17 cellular contexts compared by ENCODE assay signal in the genomic region with DNA sequence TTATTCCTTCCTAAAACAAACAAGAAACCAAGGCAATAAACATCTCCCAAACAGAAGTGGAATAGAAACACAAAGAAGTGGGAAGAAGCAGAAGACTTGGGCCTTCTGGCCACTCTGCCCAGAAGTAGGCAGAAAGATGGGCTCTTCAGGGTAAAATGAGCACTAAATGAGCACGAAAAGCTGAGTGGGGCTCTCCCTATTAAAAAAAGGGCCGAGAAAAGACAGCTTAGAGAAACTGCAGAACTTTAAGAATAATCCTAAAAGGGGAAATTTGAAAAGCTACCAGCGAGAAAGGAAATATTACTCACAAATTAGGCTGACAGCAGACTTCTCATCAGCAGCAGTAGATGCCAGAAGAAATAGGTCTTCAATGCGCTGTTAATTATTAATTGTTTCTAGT.
DNase-seq lines count a peak whose midpoint lies in the region; ATAC-seq and TF ChIP-seq lines count a peak whose summit lies in the region.
"Had no signal": no experiment of that assay in that cellular context is flagged by ENCODE, and none has a peak within 500 bp of the region (broad histone marks: within the 10 kb centered on the region; RNA-seq: fewer than 3 reads in every experiment).

No MANE protein-coding gene starts in this region.

- peak; percentile 44 for DNase-seq in activated naive CD4-positive, alpha-beta T cell treated with anti-CD3 and anti-CD28 coated beads for 36 hours
- DNase-seq in activated naive CD4-positive, alpha-beta T cell treated with anti-CD3 and anti-CD28 coated beads, Interleukin-2, amount 50 U/mL, for 16 hours: no peak
- DNase-seq in Karpas-422 (no peak), naive B cell (no peak), PC-3 (no peak), NCI-H524 (lab: John Stamatoyannopoulos, UW) (no peak), GM13977 (ENCODE audit: low spot score) (no peak)
- DNase-seq: CD8-positive, alpha-beta memory T cell; DMS 273 treated with DMSO at 0.1 percent for 48 hours; NCI-H146; NCI-H345; NCI-H748 treated with DMSO at 0.1 percent for 48 hours had no signal

- H3K4me3 ChIP-seq in Karpas-422 (ENCODE audit: low read length) (no peak overlapping the region), PC-3 (ENCODE audit: low read length) (no peak overlapping the region)
- H3K4me3 ChIP-seq: K562, SK-N-MC had no signal

- H3K9me3 ChIP-seq in Karpas-422 (ENCODE audit: low read length) (no peaks in the 10 kb centered on the region), PC-3 (ENCODE audit: low read length) (no peaks in the 10 kb centered on the region)

- in situ Hi-C loops in GM13977 (cut with MboI; ENCODE audit: low pct_unique_long_range_greater_than_20kb, low sequenced_read_pairs, unreplicated experiment): no loop called here

- peaks cover 16% of the 10 kb centered on the region for H3K36me3 Mint-ChIP-seq in activated naive CD4-positive, alpha-beta T cell treated with anti-CD3 and anti-CD28 coated beads for 36 hours (ENCODE audit: low read depth)
- peaks cover 4 to 14% of the 10 kb centered on the region in 2 donors for H3K36me3 Mint-ChIP-seq in naive B cell

- peaks cover 4% of the 10 kb centered on the region; the same call in 1 of the 2 replicates for H3K36me3 ChIP-seq in Karpas-422 (ENCODE audit: insufficient read depth, low read length)
- H3K36me3 ChIP-seq in PC-3 (ENCODE audit: low read depth, low read length): peaks cover 5% of the 10 kb centered on the region; the same call in 1 of the 2 replicates

- no peaks in the 10 kb centered on the region for H3K27me3 Mint-ChIP-seq in activated naive CD4-positive, alpha-beta T cell treated with anti-CD3 and anti-CD28 coated beads for 36 hours (ENCODE audit: low read depth)
- H3K27me3 Mint-ChIP-seq in naive B cell: no peaks in the 10 kb centered on the region
- H3K27me3 Mint-ChIP-seq: CD8-positive, alpha-beta memory T cell had no signal

- H2AFZ ChIP-seq in Karpas-422 (ENCODE audit: low read length) (no peak overlapping the region), PC-3 (ENCODE audit: low read length) (no peak overlapping the region)

- no TSS peak for BruUV-seq in PC-3 (replicated peaks; lab: Mats Ljungman, UMichigan)

- H3K27ac ChIP-seq in Karpas-422 (ENCODE audit: low read length): peak overlapping the region; percentile 88
- H3K27ac ChIP-seq in PC-3 (ENCODE audit: low read length): no peak overlapping the region
- H3K27ac ChIP-seq: SK-N-MC had no signal

- no peak overlapping the region for H3K4me2 ChIP-seq in Karpas-422 (ENCODE audit: low read depth, low read length, poor library complexity, severe bottlenecking)
- H3K4me2 ChIP-seq in PC-3 (ENCODE audit: low read length): no peak overlapping the region

- H3K9ac ChIP-seq in Karpas-422 (ENCODE audit: low read length) (no peak overlapping the region), PC-3 (ENCODE audit: low read length) (no peak overlapping the region)

- no peaks in the 10 kb centered on the region for H3F3A ChIP-seq in PC-3 (ENCODE audit: low read length, unreplicated experiment)

- no peaks in the 10 kb centered on the region for H3K9me2 ChIP-seq in Karpas-422 (replicated peaks; ENCODE audit: insufficient read depth, low read length)
- no peaks in the 10 kb centered on the region for H3K9me2 ChIP-seq in PC-3 (replicated peaks; ENCODE audit: low read length)

- intact Hi-C loops in activated naive CD4-positive, alpha-beta T cell treated with anti-CD3 and anti-CD28 coated beads for 36 hours (cut with micrococcal nuclease): loop anchor here (1.0 to 10.0 kb wide), 3 partner anchors 15 to 552 kb away; a partner anchor contains a TSS
- intact Hi-C loops in PC-3 (cut with micrococcal nuclease): no loop called here

- TF ChIP-seq CTCF in PC-3 (conservative IDR thresholded peaks at IDR 0.05; ENCODE audit: low read depth, low read length) (no peak), GM13977 (IDR thresholded peaks at IDR 0.05; ENCODE audit: extremely low read depth, insufficient read depth, missing control alignments) (no peak)

- H4K20me1 ChIP-seq in Karpas-422 (ENCODE audit: insufficient read depth, low read depth, low read length): no peaks in the 10 kb centered on the region
- H4K20me1 ChIP-seq in PC-3 (ENCODE audit: low read length): no peaks in the 10 kb centered on the region

- H3K27ac Mint-ChIP-seq in activated naive CD4-positive, alpha-beta T cell treated with anti-CD3 and anti-CD28 coated beads for 36 hours: peak overlapping the region; percentile 10
- peak overlapping the region in 5 of 6 donors; percentile 78 to 95 (median 81) for H3K27ac Mint-ChIP-seq in naive B cell

- H3K4me1 Mint-ChIP-seq in activated naive CD4-positive, alpha-beta T cell treated with anti-CD3 and anti-CD28 coated beads for 36 hours (ENCODE audit: low read depth): peaks cover 31% of the 10 kb centered on the region
- H3K4me1 Mint-ChIP-seq in naive B cell: peaks cover 39 to 65% (median 60%) of the 10 kb centered on the region in 3 donors

- POLR2A ChIA-PET in PC-3 (lab: Charles Lee; ENCODE audit: unreplicated experiment): no interaction called here

- no peak overlapping the region for H3K4me3 Mint-ChIP-seq in activated naive CD4-positive, alpha-beta T cell treated with anti-CD3 and anti-CD28 coated beads for 36 hours
- H3K4me3 Mint-ChIP-seq in naive B cell: peak overlapping the region in 4 of 8 donors; percentile 21 to 82 (median 58)
- H3K4me3 Mint-ChIP-seq: CD8-positive, alpha-beta memory T cell had no signal

- H3K79me2 ChIP-seq in Karpas-422 (ENCODE audit: low read length) (peaks cover 78% of the 10 kb centered on the region), PC-3 (ENCODE audit: low read length) (no peaks in the 10 kb centered on the region)

- CTCF ChIA-PET in activated naive CD4-positive, alpha-beta T cell treated with anti-CD3 and anti-CD28 coated beads for 36 hours (lab: Charles Lee): interaction anchor here (0.6 to 8.4 kb wide), 5 partner anchors 147 to 548 kb away, joined by 3 to 82 read pairs (median 3); no protein-coding TSS in a partner anchor
- CTCF ChIA-PET in PC-3 (lab: Charles Lee): interaction anchor here (0.6 to 0.7 kb wide), 2 partner anchors 14 to 107 kb away, joined by 3 to 11 read pairs; no protein-coding TSS in a partner anchor

- H3K27me3 ChIP-seq in Karpas-422 (ENCODE audit: low read length) (no peaks in the 10 kb centered on the region), PC-3 (ENCODE audit: low read length) (no peaks in the 10 kb centered on the region)

- H3K4me1 ChIP-seq in Karpas-422 (ENCODE audit: low read length) (peaks cover 87% of the 10 kb centered on the region), PC-3 (ENCODE audit: insufficient read depth, low read length) (no peaks in the 10 kb centered on the region)

- H3K9me3 Mint-ChIP-seq in activated naive CD4-positive, alpha-beta T cell treated with anti-CD3 and anti-CD28 coated beads for 36 hours: no peaks in the 10 kb centered on the region
- no peaks in the 10 kb centered on the region for H3K9me3 Mint-ChIP-seq in naive B cell
- H3K9me3 Mint-ChIP-seq: CD8-positive, alpha-beta memory T cell had no signal

- ATAC-seq in naive B cell (ENCODE audit: low read depth in 2 of 2) (no peak), PC-3 (no peak)
- ATAC-seq: HCT116, K562, Panc1, Right ventricle myocardium inferior had no signal
